In genomic region chr6:84811351-84811750, GRCh38 we compare ENCODE assay signal across 22 cellular contexts. TPM values are rescaled to one million over a fixed set of nuclear protein-coding genes. Genes with fewer than 3 reads are reported as not detected.
DNase-seq lines count a peak whose midpoint lies in the region; FAIRE-seq and TF ChIP-seq lines count a peak whose summit lies in the region.
"Had no signal": no experiment of that assay in that cellular context is flagged by ENCODE, and none has a peak within 500 bp of the region (broad histone marks: within the 10 kb centered on the region; RNA-seq: fewer than 3 reads in every experiment).

No MANE protein-coding gene starts in this region.

- no peaks in the 10 kb centered on the region for H3K36me3 Mint-ChIP-seq in type B pancreatic cell
- H3K36me3 Mint-ChIP-seq: CD4-positive, CD25-positive, alpha-beta regulatory T cell; CD8-positive, alpha-beta memory T cell had no signal

- H3K27ac ChIP-seq in RWPE1, result no peak overlapping the region

- H3K27me3 ChIP-seq in bronchial epithelial cell (ENCODE audit: control insufficient read depth, insufficient read depth, low read length), result no peaks in the 10 kb centered on the region

- no peaks in the 10 kb centered on the region for H3K36me3 ChIP-seq in bronchial epithelial cell (ENCODE audit: control insufficient read depth, insufficient read depth, low read length)
- H3K36me3 ChIP-seq: BE2C had no signal

- POLR2A ChIA-PET in RWPE1 (lab: Yijun Ruan, JAX; ENCODE audit: low non-redundant PET), result no interaction called here

- no peak overlapping the region for H3K27ac Mint-ChIP-seq in type B pancreatic cell
- H3K27ac Mint-ChIP-seq: CD4-positive, CD25-positive, alpha-beta regulatory T cell; CD8-positive, alpha-beta memory T cell; GM23338 had no signal

- no peak overlapping the region for H3K4me3 ChIP-seq in bronchial epithelial cell (ENCODE audit: low read depth, low read length)
- H3K4me3 ChIP-seq: GM23338 had no signal

- peak; percentile 11 for DNase-seq in HT1080 (ENCODE audit: low read depth)
- DNase-seq in RWPE1 (ENCODE audit: low spot score), result peak; percentile 36
- DNase-seq in bronchial epithelial cell (ENCODE audit: low read depth), result peak; percentile 60
- DNase-seq in urothelium cell line (ENCODE audit: low spot score), result peak; percentile 12
- no peak for DNase-seq in DMS53 treated with DMSO at 0.1 percent for 48 hours (lab: John Stamatoyannopoulos, UW; ENCODE audit: unreplicated experiment)
- DNase-seq in type B pancreatic cell (ENCODE audit: extremely low spot score, unreplicated experiment), result no peak
- DNase-seq in head of caudate nucleus, result no peak
- DNase-seq: ACHN; BE2C; C1 segment of cervical spinal cord; CD4-positive, CD25-positive, alpha-beta regulatory T cell; CD8-positive, alpha-beta memory T cell; COR-L47; DMS 273 treated with DMSO at 0.1 percent for 48 hours; DMS53; GDM1; H7; KG1 had no signal

- peaks cover 6% of the 10 kb centered on the region for H3K27me3 Mint-ChIP-seq in type B pancreatic cell
- H3K27me3 Mint-ChIP-seq: CD4-positive, CD25-positive, alpha-beta regulatory T cell; CD8-positive, alpha-beta memory T cell had no signal

- TF ChIP-seq CTCF in RWPE1 (conservative IDR thresholded peaks at IDR 0.05; ENCODE audit: low read depth), result no peak
- TF ChIP-seq CTCF in bronchial epithelial cell (IDR thresholded peaks at IDR 0.05; ENCODE audit: insufficient read depth, low read length, severe bottlenecking), result no peak
- no peak for TF ChIP-seq CTCF in type B pancreatic cell (conservative IDR thresholded peaks at IDR 0.05)

- H3K4me1 Mint-ChIP-seq in type B pancreatic cell (ENCODE audit: unreplicated experiment), result no peaks in the 10 kb centered on the region
- H3K4me1 Mint-ChIP-seq: CD4-positive, CD25-positive, alpha-beta regulatory T cell; CD8-positive, alpha-beta memory T cell had no signal

- H3K4me3 Mint-ChIP-seq in type B pancreatic cell, result no peak overlapping the region
- H3K4me3 Mint-ChIP-seq: CD4-positive, CD25-positive, alpha-beta regulatory T cell; CD8-positive, alpha-beta memory T cell; GM23338 had no signal

- intact Hi-C loops in head of caudate nucleus (cut with DNase I), result no loop called here

- CTCF ChIA-PET in RWPE1 (lab: Yijun Ruan, JAX), result interaction anchor here (0.6 to 0.7 kb wide), 2 partner anchors 488 to 1101 kb away, joined by 3 read pairs; no protein-coding TSS in a partner anchor

- H3K9me3 Mint-ChIP-seq in type B pancreatic cell, result no peaks in the 10 kb centered on the region
- H3K9me3 Mint-ChIP-seq: GM23338 had no signal

- FAIRE-seq in bronchial epithelial cell (lab: Jason Lieb, UNC) (no peak), urothelium cell line (lab: Jason Lieb, UNC) (no peak)
- FAIRE-seq: A204.1, GM19239, HepG2 had no signal

RNA-seq across cellular contexts. Expression of gene TBX18, which starts 47.0 kb away (rescaled TPM):
- total RNA-seq in HT1080 (2014; rRNA removed; shearing (Covaris generic)), result 5.1 and 5.9 TPM in 2 replicates
- polyA plus RNA-seq in HT1080 (2015; cell fraction: cytosol; rRNA removed), result 4.5 and 4.7 TPM in 2 replicates
- polyA plus RNA-seq in HT1080 (2015; cell fraction: nucleus; rRNA removed), result 10.8 and 15.8 TPM in 2 replicates
- 0.26 and 1.3 TPM in 2 replicates for total RNA-seq in bronchial epithelial cell
- total RNA-seq in type B pancreatic cell (ENCODE audit: low replicate concordance), result 8.2 and 9.4 TPM in 2 replicates
- total RNA-seq: CD4-positive, CD25-positive, alpha-beta regulatory T cell; CD8-positive, alpha-beta memory T cell; HepG2 had no signal
- polyA plus RNA-seq: CD4-positive, CD25-positive, alpha-beta regulatory T cell; CD8-positive, alpha-beta memory T cell; GM23338; HepG2 had no signal

Comparison
In these comparisons a context has a peak if more than half of its experiments do, and no peak if none do; other contexts are left out.
1. DNase-seq: peak in HT1080 (single experiment), RWPE1 (single experiment), bronchial epithelial cell (single experiment) and urothelium cell line (single experiment); none in DMS53 treated with DMSO at 0.1 percent for 48 hours (single experiment), type B pancreatic cell (single experiment) and head of caudate nucleus (0 of 42).